ENCODE assay signal across 22 cellular contexts in the genomic region with DNA sequence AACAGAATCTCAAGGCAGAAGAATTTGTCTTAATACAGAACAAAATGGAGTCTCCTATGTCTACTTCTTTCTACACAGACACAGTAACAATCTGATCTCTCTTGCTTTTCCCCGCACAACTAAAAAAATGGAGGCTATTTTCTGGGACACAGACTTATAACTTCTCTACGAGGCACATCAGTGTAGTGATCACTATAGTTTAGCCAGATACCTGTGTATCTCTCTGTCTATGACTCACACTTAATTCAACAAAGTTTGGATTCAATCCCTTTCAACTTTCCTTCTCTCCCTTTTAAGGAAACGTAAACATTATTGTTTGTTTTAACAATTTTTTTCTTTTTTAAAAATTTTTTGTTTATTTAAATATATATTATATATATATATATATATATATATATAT. TPM values are rescaled to one million over a fixed set of nuclear protein-coding genes. Genes with fewer than 3 reads are reported as not detected.
DNase-seq lines count a peak whose midpoint lies in the region; ATAC-seq and TF ChIP-seq lines count a peak whose summit lies in the region.
"Had no signal": no experiment of that assay in that cellular context is flagged by ENCODE, and none has a peak within 500 bp of the region (broad histone marks: within the 10 kb centered on the region; RNA-seq: fewer than 3 reads in every experiment).

No MANE protein-coding gene starts in this region.

- POLR2A ChIA-PET in MCF 10A (lab: Yijun Ruan, JAX) (no interaction called here), PC-3 (lab: Charles Lee; ENCODE audit: unreplicated experiment) (no interaction called here)

- WGBS in mammary epithelial cell (ENCODE audit: low coverage, missing lambda C conversion rate): 69% methylated on average over 3 of the region's 3 CpGs

- in situ Hi-C loops in mammary epithelial cell (cut with MboI; ENCODE audit: low sequenced_read_pairs in 2 of 2): no loop called here

- H3K79me2 ChIP-seq in mammary epithelial cell (ENCODE audit: insufficient read depth, low read length) (no peaks in the 10 kb centered on the region), PC-3 (ENCODE audit: low read length) (no peaks in the 10 kb centered on the region), neural progenitor cell (ENCODE audit: low read depth) (no peaks in the 10 kb centered on the region)

- dilution Hi-C loops in mammary epithelial cell (cut with HindIII; ENCODE audit: low sequenced_read_pairs): no loop called here

- H3K9me3 ChIP-seq in mammary epithelial cell (replicated peaks; ENCODE audit: insufficient read depth, low read length) (no peaks in the 10 kb centered on the region), PC-3 (ENCODE audit: low read length) (no peaks in the 10 kb centered on the region), neural progenitor cell (ENCODE audit: low read depth) (no peaks in the 10 kb centered on the region), tibial artery (no peaks in the 10 kb centered on the region)
- H3K9me3 ChIP-seq: BLaER1, HAP-1 had no signal

- H3K4me3 Mint-ChIP-seq in MCF 10A (ENCODE audit: unreplicated experiment): no peak overlapping the region
- H3K4me3 Mint-ChIP-seq in neural progenitor cell: no peak overlapping the region
- H3K4me3 Mint-ChIP-seq: CD14-positive monocyte; CD4-positive, alpha-beta memory T cell had no signal

- BruUV-seq in MCF 10A (replicated peaks; lab: Mats Ljungman, UMichigan): no TSS peak
- no TSS peak for BruUV-seq in mammary epithelial cell (replicated peaks; lab: Mats Ljungman, UMichigan)
- BruUV-seq in PC-3 (replicated peaks; lab: Mats Ljungman, UMichigan): no TSS peak

- intact Hi-C loops in MCF 10A (cut with micrococcal nuclease) (no loop called here), mammary epithelial cell (cut with micrococcal nuclease) (no loop called here), PC-3 (cut with micrococcal nuclease) (no loop called here), tibial artery (cut with DNase I; ENCODE audit: low total_unique reads) (no loop called here)

- H3K27ac ChIP-seq in mammary epithelial cell (ENCODE audit: insufficient read depth, low read depth, low read length) (no peak overlapping the region), PC-3 (ENCODE audit: low read length) (no peak overlapping the region), neural progenitor cell (no peak overlapping the region), tibial artery (no peak overlapping the region)
- H3K27ac ChIP-seq: BLaER1, HL-60 had no signal

- no peak for TF ChIP-seq CTCF in MCF 10A (IDR thresholded peaks at IDR 0.05; ENCODE audit: unreplicated experiment)
- TF ChIP-seq CTCF in mammary epithelial cell (conservative IDR thresholded peaks at IDR 0.05 in 1 of 2, IDR thresholded peaks at IDR 0.05 in 1 of 2; ENCODE audit: extremely low read depth in 1 of 2, insufficient read depth in 1 of 2, low read depth in 1 of 2, low read length in 2 of 2): no peak
- TF ChIP-seq CTCF in PC-3 (conservative IDR thresholded peaks at IDR 0.05; ENCODE audit: low read depth, low read length): no peak
- no peak for TF ChIP-seq CTCF in neural progenitor cell (IDR thresholded peaks at IDR 0.05)
- TF ChIP-seq CTCF in tibial artery (IDR thresholded peaks at IDR 0.05): no peak

- H3K4me2 ChIP-seq in mammary epithelial cell (ENCODE audit: insufficient read depth, low read depth, low read length) (no peak overlapping the region), PC-3 (ENCODE audit: low read length) (no peak overlapping the region), neural progenitor cell (no peak overlapping the region)
- H3K4me2 ChIP-seq: BLaER1 had no signal

- no peaks in the 10 kb centered on the region for H3K4me1 ChIP-seq in mammary epithelial cell (ENCODE audit: insufficient read depth, low read length)
- H3K4me1 ChIP-seq in PC-3 (ENCODE audit: insufficient read depth, low read length): no peaks in the 10 kb centered on the region
- no peaks in the 10 kb centered on the region for H3K4me1 ChIP-seq in neural progenitor cell
- no peaks in the 10 kb centered on the region for H3K4me1 ChIP-seq in tibial artery
- H3K4me1 ChIP-seq: BLaER1 had no signal

- ATAC-seq in PC-3: peak; percentile 37; the same call in 1 of the 2 replicates
- ATAC-seq: K562 had no signal

- no peaks in the 10 kb centered on the region for H3K9me2 ChIP-seq in PC-3 (replicated peaks; ENCODE audit: low read length)

- H3K27ac Mint-ChIP-seq in MCF 10A (ENCODE audit: low read depth, unreplicated experiment): peak overlapping the region; percentile 52
- peak overlapping the region; percentile 28 for H3K27ac Mint-ChIP-seq in neural progenitor cell
- H3K27ac Mint-ChIP-seq: CD14-positive monocyte; CD4-positive, alpha-beta memory T cell had no signal

- no peaks in the 10 kb centered on the region for H3K27me3 Mint-ChIP-seq in MCF 10A (ENCODE audit: insufficient read depth, unreplicated experiment)
- peaks cover 2% of the 10 kb centered on the region for H3K27me3 Mint-ChIP-seq in neural progenitor cell (ENCODE audit: insufficient read depth, low read depth)
- H3K27me3 Mint-ChIP-seq: CD4-positive, alpha-beta memory T cell had no signal

- CTCF ChIA-PET in MCF 10A (lab: Yijun Ruan, JAX): interaction anchor here (0.9 kb wide), 1 partner anchor 137 kb away, joined by 3 read pairs; no protein-coding TSS in a partner anchor
- CTCF ChIA-PET in mammary epithelial cell (lab: Charles Lee; ENCODE audit: low non-redundant PET): no interaction called here
- CTCF ChIA-PET in PC-3 (lab: Charles Lee): no interaction called here

- H3K36me3 ChIP-seq in mammary epithelial cell (ENCODE audit: insufficient read depth, low read length) (no peaks in the 10 kb centered on the region), PC-3 (ENCODE audit: low read depth, low read length) (no peaks in the 10 kb centered on the region), neural progenitor cell (no peaks in the 10 kb centered on the region), tibial artery (no peaks in the 10 kb centered on the region)
- H3K36me3 ChIP-seq: BLaER1, HAP-1 had no signal

- H3K27me3 ChIP-seq in mammary epithelial cell (ENCODE audit: insufficient read depth, low read length) (no peaks in the 10 kb centered on the region), PC-3 (ENCODE audit: low read length) (no peaks in the 10 kb centered on the region), neural progenitor cell (no peaks in the 10 kb centered on the region), tibial artery (no peaks in the 10 kb centered on the region)
- H3K27me3 ChIP-seq: BLaER1 had no signal

- DNase-seq in MCF 10A (ENCODE audit: unreplicated experiment): peak; percentile 4
- DNase-seq in mammary epithelial cell: no peak
- peak; percentile 3 for DNase-seq in DMS53 treated with DMSO at 0.1 percent for 48 hours (lab: John Stamatoyannopoulos, UW; ENCODE audit: unreplicated experiment)
- peak; percentile 11 for DNase-seq in PC-3
- no peak for DNase-seq in neural progenitor cell (ENCODE audit: low spot score)
- DNase-seq in activated naive CD4-positive, alpha-beta T cell treated with anti-CD3 and anti-CD28 coated beads, Interleukin-2, amount 50 U/mL, for 16 hours: no peak
- DNase-seq in activated naive CD4-positive, alpha-beta T cell treated with Interleukin-2 at 50 U/mL for 16 hours: no peak
- DNase-seq in tibial artery: no peak
- DNase-seq: 8988T; CD4-positive, alpha-beta memory T cell; DMS 273 treated with DMSO at 0.1 percent for 48 hours; DMS79; GF-D8; IMR-90 had no signal

- H3K36me3 Mint-ChIP-seq in MCF 10A (ENCODE audit: insufficient read depth, unreplicated experiment) (no peaks in the 10 kb centered on the region), neural progenitor cell (no peaks in the 10 kb centered on the region)
- H3K36me3 Mint-ChIP-seq: CD14-positive monocyte; CD4-positive, alpha-beta memory T cell had no signal

- H3K9me3 Mint-ChIP-seq in MCF 10A (ENCODE audit: unreplicated experiment) (no peaks in the 10 kb centered on the region), neural progenitor cell (peaks cover 4% of the 10 kb centered on the region)

- H4K20me1 ChIP-seq in mammary epithelial cell (ENCODE audit: insufficient read depth, low read length) (no peaks in the 10 kb centered on the region), PC-3 (ENCODE audit: low read length) (no peaks in the 10 kb centered on the region), neural progenitor cell (ENCODE audit: low read depth) (no peaks in the 10 kb centered on the region)
- H4K20me1 ChIP-seq: BLaER1 had no signal

- H3F3A ChIP-seq in PC-3 (ENCODE audit: low read length, unreplicated experiment) (no peaks in the 10 kb centered on the region), neural progenitor cell (ENCODE audit: low read depth) (no peaks in the 10 kb centered on the region)

- no peak overlapping the region for H3K9ac ChIP-seq in mammary epithelial cell (ENCODE audit: insufficient read depth, low read length)
- no peak overlapping the region for H3K9ac ChIP-seq in PC-3 (ENCODE audit: low read length)
- H3K9ac ChIP-seq in neural progenitor cell: no peak overlapping the region
- H3K9ac ChIP-seq: BLaER1 had no signal

- no peak overlapping the region for H2AFZ ChIP-seq in mammary epithelial cell (ENCODE audit: low read depth, low read length)
- no peak overlapping the region for H2AFZ ChIP-seq in PC-3 (ENCODE audit: low read length)
- no peak overlapping the region for H2AFZ ChIP-seq in neural progenitor cell (replicated peaks)

- no peak overlapping the region for H3K4me3 ChIP-seq in mammary epithelial cell (replicated peaks in 1 of 3; ENCODE audit: insufficient read depth in 1 of 3, low read depth in 2 of 3, low read length in 3 of 3)
- no peak overlapping the region for H3K4me3 ChIP-seq in PC-3 (ENCODE audit: low read length)
- H3K4me3 ChIP-seq in neural progenitor cell: no peak overlapping the region
- H3K4me3 ChIP-seq in tibial artery: no peak overlapping the region
- H3K4me3 ChIP-seq: BLaER1, HAP-1, K562 had no signal

- no peaks in the 10 kb centered on the region for H3K4me1 Mint-ChIP-seq in MCF 10A (ENCODE audit: insufficient read depth, unreplicated experiment)
- peaks cover 6% of the 10 kb centered on the region for H3K4me1 Mint-ChIP-seq in neural progenitor cell
- H3K4me1 Mint-ChIP-seq: CD4-positive, alpha-beta memory T cell had no signal

RNA-seq across cellular contexts. Expression of a gene that starts 29.4 kb away (rescaled TPM):
- not detected in 2 replicates for total RNA-seq in MCF 10A (2022)
- total RNA-seq in mammary epithelial cell: under 1 TPM in 1 of 2 donors, not detected in 1; under 0.01 TPM
- polyA plus RNA-seq in mammary epithelial cell: not detected
- polyA minus RNA-seq in mammary epithelial cell: not detected
- total RNA-seq in PC-3 (2014; rRNA removed): not detected in 2 replicates
- 10.9 and 15.0 TPM in 2 replicates for total RNA-seq in neural progenitor cell (ENCODE audit: low replicate concordance)
- total RNA-seq: CD4-positive, alpha-beta memory T cell; Daoy; HT1080; IMR-90; K562 had no signal
- polyA plus RNA-seq: AG04450; CD14-positive monocyte; CD4-positive, alpha-beta memory T cell; IMR-90; K562 had no signal

Comparison
In these comparisons a context has a peak if more than half of its experiments do, and no peak if none do; other contexts are left out.
1. DNase-seq: peak in MCF 10A (single experiment), DMS53 treated with DMSO at 0.1 percent for 48 hours (single experiment) and PC-3 (single experiment); none in mammary epithelial cell (single experiment), neural progenitor cell (single experiment), activated naive CD4-positive, alpha-beta T cell treated with anti-CD3 and anti-CD28 coated beads, Interleukin-2, amount 50 U/mL, for 16 hours (single experiment), activated naive CD4-positive, alpha-beta T cell treated with Interleukin-2 at 50 U/mL for 16 hours (single experiment) and tibial artery (0 of 2).
2. RNA of a gene that starts 29.4 kb away (total RNA-seq): 10.9 to 15.0 TPM in neural progenitor cell; not detected in MCF 10A, under 0.01 TPM in mammary epithelial cell and not detected in PC-3; every median in the first group is over 10 times any median in the second.